In the genomic region with DNA sequence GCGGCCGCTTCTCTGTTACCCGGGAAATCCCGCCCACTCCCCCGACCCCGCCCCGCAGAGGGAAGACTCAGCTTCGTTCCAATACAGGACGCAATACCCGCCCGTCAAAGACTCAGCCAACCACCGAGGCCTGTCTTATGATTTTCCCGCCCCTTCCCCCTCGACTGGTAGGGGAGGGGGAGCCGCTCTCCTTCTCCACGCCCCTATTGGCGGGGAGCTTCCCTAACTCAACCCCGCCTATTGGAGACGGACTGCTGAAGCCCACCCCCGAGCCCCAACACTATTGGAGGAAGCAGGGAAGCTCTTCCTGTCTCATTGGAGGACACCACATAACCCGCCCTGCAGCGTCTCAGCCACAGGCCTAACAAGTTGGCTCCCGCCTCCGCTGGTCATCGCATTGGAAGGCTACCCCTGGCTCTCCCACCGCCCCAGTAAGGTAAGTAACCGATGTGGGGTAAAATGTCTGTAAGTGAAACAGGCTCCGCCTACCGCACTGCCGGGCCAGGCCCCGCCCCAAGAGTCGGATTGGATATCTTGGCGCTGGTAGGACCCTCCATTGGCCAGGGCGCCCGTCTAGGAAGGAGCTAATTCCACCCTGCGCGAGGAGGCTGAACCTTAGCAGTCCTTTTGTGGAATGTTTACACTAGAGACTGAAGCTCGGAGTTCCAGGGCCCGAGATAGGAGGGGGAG, we compare ENCODE assay signal across 8 cellular contexts. TPM values are rescaled to one million over a fixed set of nuclear protein-coding genes. Genes with fewer than 3 reads are reported as not detected.
A peak's percentile ranks its signal among the peaks of the same experiment; 100 is the strongest.
DNase-seq lines count a peak whose midpoint lies in the region; ATAC-seq, FAIRE-seq and TF ChIP-seq lines count a peak whose summit lies in the region.

Gene SIN3A, minus strand, starts transcription at position 17 of the 690 bp plus-strand sequence. CDS start 21,315 bp downstream, outside the sequence.

- H3K36me3 ChIP-seq in right atrium auricular region (no peaks in the 10 kb centered on the region), psoas muscle (ENCODE audit: insufficient read depth in 1 of 2, low read depth in 1 of 2) (peaks cover 0 to 8% of the 10 kb centered on the region in 2 donors)

- 0 to 1% (median 0%) methylated on average over 36 to 39 of the region's 39 CpGs for WGBS in psoas muscle, 3 donors

- FAIRE-seq in urothelium cell line (lab: Jason Lieb, UNC): peak; percentile 75

- H3K27me3 ChIP-seq in right atrium auricular region (no peaks in the 10 kb centered on the region), psoas muscle (ENCODE audit: insufficient read depth in 3 of 3, low read length in 2 of 3) (no peaks in the 10 kb centered on the region)

- H3K9me3 ChIP-seq in right atrium auricular region (no peaks in the 10 kb centered on the region), psoas muscle (no peaks in the 10 kb centered on the region)

- intact Hi-C loops in T-helper 2 cell treated with Interferon-gamma antibody and Interleukin-4, amounts not matched to agents 100 ng/mL and 5 ng/mL, for 36 hours (cut with micrococcal nuclease): loop anchor here (1.0 to 10.0 kb wide), 11 partner anchors 84 to 1455 kb away; partner anchors contain the start of genes ARID3B, C15orf39, CLK3 and MAN2C1
- intact Hi-C loops in psoas muscle (cut with DNase I): loop anchor here (2.0 kb wide), 1 partner anchor 83 kb away; the partner anchor contains the start of gene MAN2C1 (in 2 of the 2)

- H3K4me3 ChIP-seq in right atrium auricular region: peak within 1 kb of the TSS; percentile 92 to 97
- peak within 1 kb of the TSS; percentile 96 for H3K4me3 ChIP-seq in psoas muscle

- peak; percentile 84 for DNase-seq in GM13977 (ENCODE audit: low spot score)
- peak; percentile 90 for DNase-seq in NCI-H187 treated with DMSO at 0.1 percent for 48 hours (lab: John Stamatoyannopoulos, UW)
- DNase-seq in anterior cingulate cortex (lab: John Stamatoyannopoulos, UW): peak; percentile 84 to 100 (median 99)
- DNase-seq in right atrium auricular region (ENCODE audit: low spot score): peak; percentile 100
- peak; percentile 100 for DNase-seq in psoas muscle
- DNase-seq in urothelium cell line (ENCODE audit: low spot score): peak; percentile 90

- in situ Hi-C loops in GM13977 (cut with MboI; ENCODE audit: low pct_unique_long_range_greater_than_20kb, low sequenced_read_pairs, unreplicated experiment): no loop called here

- TF ChIP-seq CTCF in GM13977 (IDR thresholded peaks at IDR 0.05; ENCODE audit: extremely low read depth, insufficient read depth, missing control alignments) (no peak), right atrium auricular region (IDR thresholded peaks at IDR 0.05) (no peak), psoas muscle (IDR thresholded peaks at IDR 0.05) (no peak)

- H3K27ac ChIP-seq in right atrium auricular region (peak within 1 kb of the TSS; percentile 100), psoas muscle (peak within 1 kb of the TSS; percentile 99)

- H3K4me1 ChIP-seq in right atrium auricular region (peaks cover 0 to 41% of the 10 kb centered on the region in 2 donors), psoas muscle (peaks cover 25% of the 10 kb centered on the region)

- ATAC-seq in HG02943 (IDR thresholded peaks at IDR 0.05; ENCODE audit: low read depth, unreplicated experiment) (peak; percentile 39), psoas muscle (peak; percentile 62 to 70 (median 70))

RNA-seq across cellular contexts. Expression of gene SIN3A, which starts in this region (rescaled TPM):
- 94.7 and 100.0 TPM in 2 replicates for total RNA-seq in T-helper 2 cell treated with Interferon-gamma antibody and Interleukin-4, amounts not matched to agents 100 ng/mL and 5 ng/mL, for 36 hours
- total RNA-seq in right atrium auricular region (10 to 100 TPM; 16.0 to 25.5 TPM), psoas muscle (10 to 100 TPM; 21.7 to 35.5 (median 29.9) TPM)
- 1 to 10 TPM; 7.2 to 8.9 (median 8.8) TPM for polyA plus RNA-seq in psoas muscle

Comparison
In these comparisons a context has a peak if more than half of its experiments do, and no peak if none do; other contexts are left out.
1. Peak in every context shown above with its lines: DNase-seq, ATAC-seq, H3K4me3 ChIP-seq and H3K27ac ChIP-seq.